3 cellular contexts compared by ENCODE assay signal in the genomic region with DNA sequence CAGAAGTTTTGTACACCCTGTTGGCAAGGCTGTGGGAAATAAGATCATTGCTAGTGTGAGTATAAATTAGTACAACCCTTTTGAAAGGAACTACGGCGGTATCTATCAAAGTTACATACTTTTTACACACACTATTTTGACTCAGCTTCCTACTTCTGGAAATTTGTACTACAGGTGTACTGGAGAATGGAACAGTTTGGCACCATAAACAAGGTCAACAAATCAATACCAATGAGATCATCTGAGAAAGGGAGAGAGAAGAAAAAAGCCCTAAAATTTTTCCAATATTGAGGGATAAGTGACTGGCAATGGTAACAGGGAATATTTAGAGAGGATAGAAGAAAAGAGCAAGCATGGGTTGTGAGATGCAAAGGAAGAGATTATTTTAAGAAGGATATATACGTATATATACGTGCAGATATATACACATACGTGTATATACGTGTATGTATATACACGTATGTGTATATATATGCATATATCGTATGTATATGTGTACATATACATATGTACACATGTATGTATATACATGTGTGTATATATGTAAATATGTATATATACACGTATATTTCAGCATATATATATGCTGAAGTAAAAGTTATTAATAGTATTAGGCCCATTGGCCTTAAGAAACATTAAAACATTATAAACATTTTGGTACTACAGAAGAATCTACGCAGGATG.
A peak's percentile ranks its signal among the peaks of the same experiment; 100 is the strongest.
TF ChIP-seq lines count a peak whose summit lies in the region.

No MANE protein-coding gene starts in this region.

TF ChIP-seq in liver, 16 proteins besides CTCF, POLR2A, EP300 and RAD21:
- TF ChIP-seq ATF3 (IDR thresholded peaks at IDR 0.05) (peak; percentile 25), MAX (IDR thresholded peaks at IDR 0.05) (no peak), JUND (IDR thresholded peaks at IDR 0.05) (peak; percentile 42 to 93), HNF4A (conservative IDR thresholded peaks at IDR 0.05) (peak in 1 of 2 donors; percentile 14)

TF ChIP-seq in HepG2, 621 proteins besides CTCF, POLR2A, EP300 and RAD21:
- TF ChIP-seq NFE2 (CRISPR knock-in tag; IDR thresholded peaks at IDR 0.05) (no peak), SMYD3 (CRISPR knock-in tag; IDR thresholded peaks at IDR 0.05) (no peak), CREB3 (CRISPR knock-in tag; IDR thresholded peaks at IDR 0.05) (no peak), PRDM4 (CRISPR knock-in tag; IDR thresholded peaks at IDR 0.05; ENCODE audit: borderline replicate concordance) (no peak), MTA3 (CRISPR knock-in tag; IDR thresholded peaks at IDR 0.05) (no peak), KLF9 (CRISPR knock-in tag; IDR thresholded peaks at IDR 0.05; ENCODE audit: low read depth) (no peak), BRD4 (CRISPR knock-in tag; IDR thresholded peaks at IDR 0.05) (no peak), MAFF (IDR thresholded peaks at IDR 0.05; ENCODE audit: low read depth, low read length) (no peak), SMAD9 (CRISPR knock-in tag; IDR thresholded peaks at IDR 0.05) (no peak)
- TF ChIP-seq, protein P1, sequence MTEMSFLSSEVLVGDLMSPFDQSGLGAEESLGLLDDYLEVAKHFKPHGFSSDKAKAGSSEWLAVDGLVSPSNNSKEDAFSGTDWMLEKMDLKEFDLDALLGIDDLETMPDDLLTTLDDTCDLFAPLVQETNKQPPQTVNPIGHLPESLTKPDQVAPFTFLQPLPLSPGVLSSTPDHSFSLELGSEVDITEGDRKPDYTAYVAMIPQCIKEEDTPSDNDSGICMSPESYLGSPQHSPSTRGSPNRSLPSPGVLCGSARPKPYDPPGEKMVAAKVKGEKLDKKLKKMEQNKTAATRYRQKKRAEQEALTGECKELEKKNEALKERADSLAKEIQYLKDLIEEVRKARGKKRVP (CRISPR knock-in tag; IDR thresholded peaks at IDR 0.05) = no peak
- TF ChIP-seq, protein P2, sequence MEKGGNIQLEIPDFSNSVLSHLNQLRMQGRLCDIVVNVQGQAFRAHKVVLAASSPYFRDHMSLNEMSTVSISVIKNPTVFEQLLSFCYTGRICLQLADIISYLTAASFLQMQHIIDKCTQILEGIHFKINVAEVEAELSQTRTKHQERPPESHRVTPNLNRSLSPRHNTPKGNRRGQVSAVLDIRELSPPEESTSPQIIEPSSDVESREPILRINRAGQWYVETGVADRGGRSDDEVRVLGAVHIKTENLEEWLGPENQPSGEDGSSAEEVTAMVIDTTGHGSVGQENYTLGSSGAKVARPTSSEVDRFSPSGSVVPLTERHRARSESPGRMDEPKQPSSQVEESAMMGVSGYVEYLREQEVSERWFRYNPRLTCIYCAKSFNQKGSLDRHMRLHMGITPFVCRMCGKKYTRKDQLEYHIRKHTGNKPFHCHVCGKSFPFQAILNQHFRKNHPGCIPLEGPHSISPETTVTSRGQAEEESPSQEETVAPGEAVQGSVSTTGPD (CRISPR knock-in tag; IDR thresholded peaks at IDR 0.05) = no peak
- TF ChIP-seq, protein P3, sequence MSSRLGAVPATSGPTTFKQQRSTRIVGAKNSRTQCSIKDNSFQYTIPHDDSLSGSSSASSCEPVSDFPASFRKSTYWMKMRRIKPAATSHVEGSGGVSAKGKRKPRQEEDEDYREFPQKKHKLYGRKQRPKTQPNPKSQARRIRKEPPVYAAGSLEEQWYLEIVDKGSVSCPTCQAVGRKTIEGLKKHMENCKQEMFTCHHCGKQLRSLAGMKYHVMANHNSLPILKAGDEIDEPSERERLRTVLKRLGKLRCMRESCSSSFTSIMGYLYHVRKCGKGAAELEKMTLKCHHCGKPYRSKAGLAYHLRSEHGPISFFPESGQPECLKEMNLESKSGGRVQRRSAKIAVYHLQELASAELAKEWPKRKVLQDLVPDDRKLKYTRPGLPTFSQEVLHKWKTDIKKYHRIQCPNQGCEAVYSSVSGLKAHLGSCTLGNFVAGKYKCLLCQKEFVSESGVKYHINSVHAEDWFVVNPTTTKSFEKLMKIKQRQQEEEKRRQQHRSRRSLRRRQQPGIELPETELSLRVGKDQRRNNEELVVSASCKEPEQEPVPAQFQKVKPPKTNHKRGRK (CRISPR knock-in tag; IDR thresholded peaks at IDR 0.05) = no peak

TF ChIP-seq in K562, 482 proteins besides CTCF, POLR2A, EP300 and RAD21 (continues in another document):
- no peak for TF ChIP-seq MGA (IDR thresholded peaks at IDR 0.05)
- peak; percentile 73 for TF ChIP-seq ZNF707 (CRISPR knock-in tag; conservative IDR thresholded peaks at IDR 0.05)
- TF ChIP-seq GMEB1 (CRISPR knock-in tag; IDR thresholded peaks at IDR 0.05) = 0 out of 2 replicates have a peak, but pooled peaks have one; percentile 13
- TF ChIP-seq, protein P4, sequence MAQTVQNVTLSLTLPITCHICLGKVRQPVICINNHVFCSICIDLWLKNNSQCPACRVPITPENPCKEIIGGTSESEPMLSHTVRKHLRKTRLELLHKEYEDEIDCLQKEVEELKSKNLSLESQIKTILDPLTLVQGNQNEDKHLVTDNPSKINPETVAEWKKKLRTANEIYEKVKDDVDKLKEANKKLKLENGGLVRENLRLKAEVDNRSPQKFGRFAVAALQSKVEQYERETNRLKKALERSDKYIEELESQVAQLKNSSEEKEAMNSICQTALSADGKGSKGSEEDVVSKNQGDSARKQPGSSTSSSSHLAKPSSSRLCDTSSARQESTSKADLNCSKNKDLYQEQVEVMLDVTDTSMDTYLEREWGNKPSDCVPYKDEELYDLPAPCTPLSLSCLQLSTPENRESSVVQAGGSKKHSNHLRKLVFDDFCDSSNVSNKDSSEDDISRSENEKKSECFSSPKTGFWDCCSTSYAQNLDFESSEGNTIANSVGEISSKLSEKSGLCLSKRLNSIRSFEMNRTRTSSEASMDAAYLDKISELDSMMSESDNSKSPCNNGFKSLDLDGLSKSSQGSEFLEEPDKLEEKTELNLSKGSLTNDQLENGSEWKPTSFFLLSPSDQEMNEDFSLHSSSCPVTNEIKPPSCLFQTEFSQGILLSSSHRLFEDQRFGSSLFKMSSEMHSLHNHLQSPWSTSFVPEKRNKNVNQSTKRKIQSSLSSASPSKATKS (CRISPR knock-in tag; IDR thresholded peaks at IDR 0.05) = 0 out of 2 replicates have a peak, but pooled peaks have one; percentile 26
- no peak for TF ChIP-seq MCM5 (IDR thresholded peaks at IDR 0.05; ENCODE audit: low read depth)
- no peak for TF ChIP-seq HMGN3 (IDR thresholded peaks at IDR 0.05; ENCODE audit: borderline replicate concordance, extremely low read depth, insufficient read length, low read depth, low read length)
- no peak for TF ChIP-seq CBX1 (IDR thresholded peaks at IDR 0.05; ENCODE audit: low read depth)
- no peak for TF ChIP-seq CBX8 (IDR thresholded peaks at IDR 0.05; ENCODE audit: borderline replicate concordance, extremely low read depth, low read depth, low read length, poor library complexity, severe bottlenecking)
- TF ChIP-seq ZNF277 (CRISPR knock-in tag; IDR thresholded peaks at IDR 0.05; ENCODE audit: borderline replicate concordance) = peak; percentile 97
- peak; percentile 92; the same call in 1 of the 2 replicates for TF ChIP-seq ZNF408 (CRISPR knock-in tag; IDR thresholded peaks at IDR 0.05; ENCODE audit: low read depth)
- no peak for TF ChIP-seq ZZZ3 (IDR thresholded peaks at IDR 0.05)
- TF ChIP-seq CEBPB (tag; IDR thresholded peaks at IDR 0.05) = no peak
- TF ChIP-seq ATF1 (CRISPR knock-in tag; IDR thresholded peaks at IDR 0.05) = no peak
- no peak for TF ChIP-seq ATF1 (tag; IDR thresholded peaks at IDR 0.05)
- no peak for TF ChIP-seq MAFF (IDR thresholded peaks at IDR 0.05; ENCODE audit: low read length)
- TF ChIP-seq MTF1 (CRISPR knock-in tag; IDR thresholded peaks at IDR 0.05; ENCODE audit: borderline replicate concordance) = peak; percentile 88
- TF ChIP-seq HOMEZ (CRISPR knock-in tag; IDR thresholded peaks at IDR 0.05) = 0 out of 2 replicates have a peak, but pooled peaks have one; percentile 50
- peak in 1 of 2 experiments; percentile 9; a peak in 1 of 4 replicates for TF ChIP-seq SRF (CRISPR knock-in tag; IDR thresholded peaks at IDR 0.05)
- no peak for TF ChIP-seq FOXK1 (CRISPR knock-in tag; IDR thresholded peaks at IDR 0.05; ENCODE audit: borderline replicate concordance)
